ENCODE assay signal across 8 cellular contexts in genomic region chr2:201116959-201117734, GRCh38. TPM values are rescaled to one million over a fixed set of nuclear protein-coding genes. Genes with fewer than 3 reads are reported as not detected.
A peak's percentile ranks its signal among the peaks of the same experiment; 100 is the strongest.
DNase-seq lines count a peak whose midpoint lies in the region; ATAC-seq and TF ChIP-seq lines count a peak whose summit lies in the region.

No MANE protein-coding gene starts in this region.

- H3K9me3 ChIP-seq in SJSA1 (replicated peaks) = no peaks in the 10 kb centered on the region; the same call in 1 of the 2 replicates

- peaks cover 38% of the 10 kb centered on the region for H3K4me1 Mint-ChIP-seq in CD14-positive monocyte

- H3K36me3 Mint-ChIP-seq in CD14-positive monocyte = peaks cover 11 to 18% of the 10 kb centered on the region in 2 donors

- no peaks in the 10 kb centered on the region for H3K27me3 ChIP-seq in SJSA1 (replicated peaks)

- peaks cover 0 to 4% (median 1%) of the 10 kb centered on the region in 3 donors for H3K27me3 Mint-ChIP-seq in CD14-positive monocyte (ENCODE audit: low read depth in 3 of 3)

- intact Hi-C loops in CD14-positive monocyte (cut with micrococcal nuclease) (loop anchor here (2.0 to 5.0 kb wide), 3 partner anchors 40 to 155 kb away; partner anchors contain the start of genes HYCC2 (in 1 of the 2) and ORC2 (in 1 of the 2)), left colon (cut with DNase I, micrococcal nuclease) (loop anchor here in 1 of 2 donors (5.0 kb wide), 1 partner anchor 40 kb away; no protein-coding TSS in a partner anchor)

- TF ChIP-seq CTCF in CD14-positive monocyte (IDR thresholded peaks at IDR 0.05) = peak; percentile 36

- H3K27ac ChIP-seq in SJSA1 (peak overlapping the region; percentile 95), cingulate gyrus (ENCODE audit: low read depth, low read length) (peak overlapping the region; percentile 94)

- H3K36me3 ChIP-seq in SJSA1 = peaks cover 19% of the 10 kb centered on the region

- DNase-seq in CD14-positive monocyte (ENCODE audit: low spot score) (no peak), KBM-7 (peak; percentile 87), SJSA1 (ENCODE audit: low read depth in 1 of 2, low spot score in 2 of 2) (peak in 1 of 2 experiments; percentile 87), left colon (peak; percentile 66 to 70)
- peak; percentile 34 for DNase-seq in stimulated activated naive CD4-positive, alpha-beta T cell treated with Interleukin-2 at 50 U/mL for 16 hours (lab: John Stamatoyannopoulos, UW)

- peak overlapping the region; percentile 81 for H3K4me3 ChIP-seq in SJSA1

- ATAC-seq in GM18520 (IDR thresholded peaks at IDR 0.05; ENCODE audit: unreplicated experiment) (peak; percentile 22), left colon (peak; percentile 40), GM21717 (IDR thresholded peaks at IDR 0.05; ENCODE audit: unreplicated experiment) (no peak)

- H3K9me3 Mint-ChIP-seq in CD14-positive monocyte = peaks cover 0 to 2% (median 0%) of the 10 kb centered on the region in 7 donors

- peaks cover 39% of the 10 kb centered on the region for H3K4me1 ChIP-seq in SJSA1 (replicated peaks)

- H3K4me3 Mint-ChIP-seq in CD14-positive monocyte = peak overlapping the region; percentile 97 to 99

- peak overlapping the region; percentile 93 to 99 (median 99) for H3K27ac Mint-ChIP-seq in CD14-positive monocyte

- in situ Hi-C loops in KBM-7 (cut with MboI; ENCODE audit: low pct_unique_long_range_greater_than_20kb, low sequenced_read_pairs) = no loop called here

RNA-seq across cellular contexts. Expression of gene CFLAR, which starts 1.2 kb away (rescaled TPM):
- 10 to 100 TPM; 79.4 to 79.5 TPM for polyA plus RNA-seq in CD14-positive monocyte
- 70.4 and 79.7 TPM in 2 replicates for total RNA-seq in SJSA1 (2014; rRNA removed; shearing (Covaris generic))
- 100 to 1,000 TPM; 139 to 152 TPM for total RNA-seq in left colon

RNA-seq across cellular contexts. Expression of gene NDUFB3, which starts 45.3 kb away (rescaled TPM):
- 100 to 1,000 TPM; 313 to 340 TPM for polyA plus RNA-seq in CD14-positive monocyte
- 174 and 315 TPM in 2 replicates for total RNA-seq in SJSA1 (2014; rRNA removed; shearing (Covaris generic))
- total RNA-seq in left colon = 100 to 1,000 TPM; 152 to 153 TPM

RNA-seq across cellular contexts. Expression of gene HYCC2, which starts 45.7 kb away (rescaled TPM):
- polyA plus RNA-seq in CD14-positive monocyte = 10 to 100 TPM in 1 of 2 donors, 1 to 10 TPM in 1; 7.7 to 10.2 TPM
- 6.7 and 14.8 TPM in 2 replicates for total RNA-seq in SJSA1 (2014; rRNA removed; shearing (Covaris generic))
- total RNA-seq in left colon = 10 to 100 TPM; 45.0 to 46.2 TPM
